ENCODE assay signal across 8 cellular contexts in genomic region chr3:193593666-193594025, GRCh38. TPM values are rescaled to one million over a fixed set of nuclear protein-coding genes. Genes with fewer than 3 reads are reported as not detected.
A peak's percentile ranks its signal among the peaks of the same experiment; 100 is the strongest.
DNase-seq lines count a peak whose midpoint lies in the region; ATAC-seq, FAIRE-seq and TF ChIP-seq lines count a peak whose summit lies in the region.

No MANE protein-coding gene starts in this region.

- peaks cover 56 to 68% (median 66%) of the 10 kb centered on the region in 3 donors for H3K4me1 Mint-ChIP-seq in CD8-positive, alpha-beta memory T cell

- TF ChIP-seq POLR2A in NB4 (IDR thresholded peaks at IDR 0.05; ENCODE audit: extremely low read depth, insufficient read length) (no peak), tibial nerve (IDR thresholded peaks at IDR 0.05) (no peak)

- H3K36me3 ChIP-seq in CD8-positive, alpha-beta memory T cell (ENCODE audit: insufficient read depth, low read length), result peaks cover 11% of the 10 kb centered on the region
- H3K36me3 ChIP-seq in endocrine pancreas (ENCODE audit: control insufficient read depth, insufficient read depth, low read length) (peaks cover 2% of the 10 kb centered on the region), muscle layer of duodenum (ENCODE audit: control insufficient read depth in 1 of 2, insufficient read depth in 2 of 2, low read length in 2 of 2) (peaks cover 2 to 6% of the 10 kb centered on the region in 2 donors), tibial nerve (peaks cover 0 to 12% (median 0%) of the 10 kb centered on the region in 3 donors)

- peak overlapping the region; percentile 98 for H3K9ac ChIP-seq in endocrine pancreas (ENCODE audit: control insufficient read depth, insufficient read depth, low read length)

- peaks cover 28% of the 10 kb centered on the region for H3K4me1 ChIP-seq in CD8-positive, alpha-beta memory T cell (ENCODE audit: insufficient read depth, low read length)
- H3K4me1 ChIP-seq in endocrine pancreas (ENCODE audit: control insufficient read depth, insufficient read depth, low read length) (peaks cover 5% of the 10 kb centered on the region), muscle layer of duodenum (ENCODE audit: control insufficient read depth in 1 of 2, insufficient read depth in 2 of 2, low read length in 2 of 2) (peaks cover 8 to 20% of the 10 kb centered on the region in 2 donors), tibial nerve (peaks cover 0 to 46% (median 17%) of the 10 kb centered on the region in 4 donors)

- no peaks in the 10 kb centered on the region for H3K9me3 Mint-ChIP-seq in CD8-positive, alpha-beta memory T cell

- peak overlapping the region; percentile 92 for H3K27ac ChIP-seq in CD8-positive, alpha-beta memory T cell (ENCODE audit: low read depth, low read length)
- H3K27ac ChIP-seq in muscle layer of duodenum (ENCODE audit: low read length) (peak overlapping the region; percentile 88), tibial nerve (peak overlapping the region; percentile 55 to 91 (median 86))

- WGBS in tibial nerve, 2 donors, result 0 to 1% methylated on average over 11 of the region's 11 CpGs

- peak overlapping the region; percentile 83 to 100 (median 96) for H3K27ac Mint-ChIP-seq in CD8-positive, alpha-beta memory T cell

- CTCF ChIA-PET in CD8-positive, alpha-beta memory T cell (lab: Charles Lee), result no interaction called here

- H3K27me3 ChIP-seq in CD8-positive, alpha-beta memory T cell (ENCODE audit: insufficient read depth, low read length, poor library complexity, severe bottlenecking), result no peaks in the 10 kb centered on the region
- H3K27me3 ChIP-seq in endocrine pancreas (ENCODE audit: control insufficient read depth, insufficient read depth, low read length) (no peaks in the 10 kb centered on the region), muscle layer of duodenum (ENCODE audit: low read depth, low read length) (no peaks in the 10 kb centered on the region), tibial nerve (no peaks in the 10 kb centered on the region)

- no peak for TF ChIP-seq EP300 in tibial nerve (IDR thresholded peaks at IDR 0.05)

- FAIRE-seq in D721Med (lab: Jason Lieb, UNC), result no peak

- H3K4me3 ChIP-seq in CD8-positive, alpha-beta memory T cell (ENCODE audit: low read length), result peak overlapping the region; percentile 94
- peak overlapping the region; percentile 81 for H3K4me3 ChIP-seq in NB4 (ENCODE audit: low read depth, low read length)
- H3K4me3 ChIP-seq in endocrine pancreas (ENCODE audit: control insufficient read depth, insufficient read depth, low read length), result peak overlapping the region; percentile 97
- peak overlapping the region; percentile 82 to 98 for H3K4me3 ChIP-seq in muscle layer of duodenum (ENCODE audit: low read depth in 1 of 2, low read length in 2 of 2)
- H3K4me3 ChIP-seq in tibial nerve, result peak overlapping the region; percentile 78 to 87 (median 85)

- TF ChIP-seq CTCF in NB4 (IDR thresholded peaks at IDR 0.05; ENCODE audit: low read depth, low read length), result no peak
- TF ChIP-seq CTCF in tibial nerve (IDR thresholded peaks at IDR 0.05), result no peak
- TF ChIP-seq CTCF in D721Med (IDR thresholded peaks at IDR 0.05; ENCODE audit: insufficient read depth, missing control alignments), result no peak

- peak; percentile 3 to 53 (median 34) for DNase-seq in CD8-positive, alpha-beta memory T cell
- DNase-seq in NB4 (ENCODE audit: low read depth) (peak; percentile 35), tibial nerve (ENCODE audit: low spot score in 2 of 2) (no peak), D721Med (ENCODE audit: insufficient read length, low spot score) (no peak)
- peak; percentile 1 to 44 for DNase-seq in activated CD4-positive, alpha-beta T cell treated with anti-CD3 and anti-CD28 coated beads, Interleukin-2, amount 50 U/mL, for 24 hours (ENCODE audit: low read depth in 1 of 2, low spot score in 1 of 2)

- H3K27me3 Mint-ChIP-seq in CD8-positive, alpha-beta memory T cell, result peaks cover 0 to 2% of the 10 kb centered on the region in 2 donors

- ATAC-seq in GM21619 (IDR thresholded peaks at IDR 0.05; ENCODE audit: unreplicated experiment), result peak; percentile 11

- peaks cover 0 to 32% (median 13%) of the 10 kb centered on the region in 3 donors for H3K36me3 Mint-ChIP-seq in CD8-positive, alpha-beta memory T cell

- POLR2A ChIA-PET in CD8-positive, alpha-beta memory T cell (lab: Charles Lee), result no interaction called here

- no peaks in the 10 kb centered on the region for H3K9me3 ChIP-seq in CD8-positive, alpha-beta memory T cell (ENCODE audit: low read length)
- H3K9me3 ChIP-seq in endocrine pancreas (ENCODE audit: control insufficient read depth, low read length) (no peaks in the 10 kb centered on the region), muscle layer of duodenum (ENCODE audit: control insufficient read depth in 1 of 2, low read length in 2 of 2) (no peaks in the 10 kb centered on the region), tibial nerve (no peaks in the 10 kb centered on the region)

- H3K4me3 Mint-ChIP-seq in CD8-positive, alpha-beta memory T cell, result peak overlapping the region; percentile 92 to 99 (median 94)

RNA-seq across cellular contexts. Expression of gene OPA1, which starts 0.6 kb away (rescaled TPM):
- 10 to 100 TPM; 86.1 to 93.7 TPM for total RNA-seq in CD8-positive, alpha-beta memory T cell
- 25.4 TPM for polyA plus RNA-seq in CD8-positive, alpha-beta memory T cell
- total RNA-seq in tibial nerve, result 10 to 100 TPM; 37.7 to 44.7 (median 40.4) TPM

RNA-seq across cellular contexts. Expression of gene ATP13A4, which starts 39.0 kb away (rescaled TPM):
- total RNA-seq in CD8-positive, alpha-beta memory T cell, result 1 to 10 TPM; 1.3 to 2.6 TPM
- not detected for polyA plus RNA-seq in CD8-positive, alpha-beta memory T cell
- total RNA-seq in tibial nerve, result 1 to 10 TPM in 3 of 4 donors, under 1 TPM in 1; 0.21 to 6.3 (median 1.6) TPM

Comparison
In these comparisons a context has a peak if more than half of its experiments do, and no peak if none do; other contexts are left out.
1. DNase-seq: peak in CD8-positive, alpha-beta memory T cell (5 of 5), NB4 (single experiment) and activated CD4-positive, alpha-beta T cell treated with anti-CD3 and anti-CD28 coated beads, Interleukin-2, amount 50 U/mL, for 24 hours (2 of 2); none in tibial nerve (0 of 2) and D721Med (single experiment).
2. Peak in every context shown above with its lines, with median percentiles within 50 percentile points of each other: H3K27ac ChIP-seq and H3K4me3 ChIP-seq.